ENCODE assay signal across 10 cellular contexts in the genomic region with DNA sequence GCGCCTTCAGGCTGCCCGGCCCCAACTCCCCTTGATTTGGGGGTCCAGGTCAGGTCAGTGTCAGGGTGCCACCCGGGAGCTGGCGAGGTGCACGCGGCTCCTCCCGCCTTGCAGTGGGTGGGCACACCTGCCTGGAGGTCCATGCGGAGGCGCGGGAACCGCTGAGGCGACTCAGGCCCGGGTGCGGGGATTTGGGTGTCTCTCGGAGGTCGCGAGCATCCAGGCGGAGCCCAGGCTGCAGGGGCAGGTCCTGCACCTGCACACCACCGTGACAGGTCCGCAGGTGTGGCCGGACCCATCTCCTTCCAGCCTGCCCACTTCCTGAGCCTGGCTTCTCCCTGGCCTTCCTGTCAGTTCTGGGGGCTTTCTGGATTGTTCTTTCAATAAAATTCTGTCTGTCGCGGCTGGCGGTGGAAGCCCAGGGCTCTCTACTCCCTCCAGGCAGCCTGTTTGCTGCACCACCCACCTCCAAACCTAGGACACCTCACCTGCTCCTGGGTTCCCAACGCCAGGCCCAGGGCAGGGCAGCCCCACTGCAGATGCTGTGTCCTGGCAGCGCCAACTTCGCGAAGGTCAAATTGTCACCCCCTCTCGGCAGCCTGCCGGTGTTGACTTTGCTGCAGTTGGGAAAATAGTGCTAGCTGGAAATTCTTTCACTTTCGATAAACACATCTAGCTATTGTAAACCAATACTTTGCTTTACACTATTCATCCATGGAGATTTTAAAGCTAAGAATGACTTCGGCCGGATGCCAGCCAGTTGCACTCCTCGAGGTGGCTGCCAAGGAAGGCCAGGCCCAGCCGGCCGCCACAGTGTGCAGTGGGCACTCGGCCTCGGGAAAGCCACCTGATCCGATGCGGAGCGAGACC. TPM values are rescaled to one million over a fixed set of nuclear protein-coding genes. Genes with fewer than 3 reads are reported as not detected.
DNase-seq lines count a peak whose midpoint lies in the region; ATAC-seq, FAIRE-seq and TF ChIP-seq lines count a peak whose summit lies in the region.
"Had no signal": no experiment of that assay in that cellular context is flagged by ENCODE, and none has a peak within 500 bp of the region (broad histone marks: within the 10 kb centered on the region; RNA-seq: fewer than 3 reads in every experiment).

No MANE protein-coding gene starts in this region.

- no peaks in the 10 kb centered on the region for H3K79me2 ChIP-seq in astrocyte (ENCODE audit: insufficient read depth, low read length)

- H3K27me3 Mint-ChIP-seq in astrocyte (ENCODE audit: low read depth, unreplicated experiment) = peaks cover 5% of the 10 kb centered on the region

- no peak overlapping the region for H3K27ac Mint-ChIP-seq in astrocyte (ENCODE audit: unreplicated experiment)

- peak overlapping the region; percentile 73 for H2AFZ ChIP-seq in astrocyte (ENCODE audit: low read depth, low read length)

- peaks cover 17% of the 10 kb centered on the region for H3K4me1 Mint-ChIP-seq in astrocyte (ENCODE audit: low read depth, unreplicated experiment)
- H3K4me1 Mint-ChIP-seq: activated CD4-positive, alpha-beta T cell treated with anti-CD3 and anti-CD28 coated beads, Interleukin-2, amount 10 ng/mL, durations not matched to agents 7 days and 5 days had no signal

- no peak for DNase-seq in HFF-Myc (ENCODE audit: extremely low read depth, low read depth)
- DNase-seq in astrocyte (ENCODE audit: low read depth) = no peak
- DNase-seq in iPS-NIHi11 (ENCODE audit: low spot score) = peak; percentile 33
- DNase-seq in HUDEP-2 (lab: John Stamatoyannopoulos, UW; ENCODE audit: unreplicated experiment in 76 of 76) = no peak
- no peak for DNase-seq in kidney glomerular epithelial cell (lab: John Stamatoyannopoulos, UW)
- no peak for DNase-seq in putamen (ENCODE audit: low spot score)
- DNase-seq: activated CD4-positive, alpha-beta T cell treated with anti-CD3 and anti-CD28 coated beads, Interleukin-2, amount 10 ng/mL, durations not matched to agents 7 days and 5 days had no signal

- no peak for FAIRE-seq in astrocyte (lab: Jason Lieb, UNC)

- peaks cover 1% of the 10 kb centered on the region for H3K36me3 Mint-ChIP-seq in astrocyte (ENCODE audit: low read depth, unreplicated experiment)

- H3K9ac ChIP-seq in astrocyte (ENCODE audit: low read length) (peak overlapping the region; percentile 59), skeletal muscle satellite cell (ENCODE audit: low read depth, low read length) (no peak overlapping the region)

- H3K4me2 ChIP-seq in astrocyte (ENCODE audit: low read length) = peak overlapping the region; percentile 80
- H3K4me2 ChIP-seq in skeletal muscle satellite cell (ENCODE audit: low read length) = peak overlapping the region; percentile 56

- H3K4me1 ChIP-seq in astrocyte (ENCODE audit: insufficient read depth, low read length) (peaks cover 28% of the 10 kb centered on the region), skeletal muscle satellite cell (ENCODE audit: control insufficient read depth, insufficient read depth, low read length) (peaks cover 47% of the 10 kb centered on the region)

- H3K27me3 ChIP-seq in astrocyte (ENCODE audit: insufficient read depth, low read length) (no peaks in the 10 kb centered on the region), skeletal muscle satellite cell (ENCODE audit: control insufficient read depth, insufficient read depth, low read length) (peaks cover 33% of the 10 kb centered on the region)

- H3K27ac ChIP-seq in astrocyte (ENCODE audit: low read depth, low read length) = peak overlapping the region; percentile 45

- H3K36me3 ChIP-seq in astrocyte (ENCODE audit: insufficient read depth, low read length) (no peaks in the 10 kb centered on the region), skeletal muscle satellite cell (ENCODE audit: insufficient read depth, low read length) (no peaks in the 10 kb centered on the region)

- H3K4me3 Mint-ChIP-seq in astrocyte (ENCODE audit: unreplicated experiment) = no peak overlapping the region
- H3K4me3 Mint-ChIP-seq: activated CD4-positive, alpha-beta T cell treated with anti-CD3 and anti-CD28 coated beads, Interleukin-2, amount 10 ng/mL, durations not matched to agents 7 days and 5 days had no signal

- H3K4me3 ChIP-seq in HFF-Myc (replicated peaks; ENCODE audit: low read depth, low read length) (peak overlapping the region; percentile 24), astrocyte (ENCODE audit: insufficient read depth, low read depth, low read length) (peak overlapping the region; percentile 19), skeletal muscle satellite cell (ENCODE audit: low read length) (peak overlapping the region; percentile 5)
- H3K4me3 ChIP-seq: lung had no signal

- ATAC-seq in GM19452 (IDR thresholded peaks at IDR 0.05; ENCODE audit: unreplicated experiment) = no peak

- H3K9me3 ChIP-seq in astrocyte (ENCODE audit: insufficient read depth, low read depth, low read length) (no peaks in the 10 kb centered on the region), skeletal muscle satellite cell (replicated peaks; ENCODE audit: low read length) (no peaks in the 10 kb centered on the region)

- TF ChIP-seq CTCF in HFF-Myc (IDR thresholded peaks at IDR 0.05; ENCODE audit: low read depth, low read length, missing control alignments) (no peak), astrocyte (IDR thresholded peaks at IDR 0.05; ENCODE audit: insufficient read depth, low read depth, low read length) (no peak)

- H4K20me1 ChIP-seq in astrocyte (ENCODE audit: insufficient read depth, low read length) = no peaks in the 10 kb centered on the region

- peaks cover 4% of the 10 kb centered on the region for H3K9me3 Mint-ChIP-seq in astrocyte (ENCODE audit: unreplicated experiment)

RNA-seq across cellular contexts. Expression of a gene that starts 35.9 kb away (rescaled TPM):
- 64.2 and 64.9 TPM in 2 replicates for total RNA-seq in astrocyte
- 14.2 and 19.9 TPM in 2 replicates for total RNA-seq in skeletal muscle satellite cell (2012; rRNA removed)

RNA-seq across cellular contexts. Expression of a gene that starts 54.1 kb away (rescaled TPM):
- 0.34 and 0.38 TPM in 2 replicates for total RNA-seq in astrocyte
- total RNA-seq in skeletal muscle satellite cell (2012; rRNA removed) = under 0.01 and 0.22 TPM in 2 replicates
